ENCODE assay signal across 24 cellular contexts in genomic region chr17:63329876-63330275, GRCh38.
DNase-seq lines count a peak whose midpoint lies in the region; ATAC-seq, FAIRE-seq and TF ChIP-seq lines count a peak whose summit lies in the region.
"Had no signal": no experiment of that assay in that cellular context is flagged by ENCODE, and none has a peak within 500 bp of the region (broad histone marks: within the 10 kb centered on the region; RNA-seq: fewer than 3 reads in every experiment).

No MANE protein-coding gene starts in this region.

- no peaks in the 10 kb centered on the region for H3K9me3 ChIP-seq in HepG2 (ENCODE audit: low read length)
- H3K9me3 ChIP-seq in right lobe of liver = no peaks in the 10 kb centered on the region
- H3K9me3 ChIP-seq in SK-N-MC (ENCODE audit: low read depth, low read length) = no peaks in the 10 kb centered on the region
- H3K9me3 ChIP-seq in aorta (ENCODE audit: control insufficient read depth, low read length) = no peaks in the 10 kb centered on the region
- H3K9me3 ChIP-seq: BE2C; BLaER1 treated with 17β-estradiol and CSF1 and Interleukin-3, amounts not matched to agents 10 nM and 100 nM; HAP-1 had no signal

- no TSS peak for BruUV-seq in HepG2 (replicated peaks; lab: Mats Ljungman, UMichigan)

- TF ChIP-seq CTCF in HepG2 (CRISPR knock-in tag; IDR thresholded peaks at IDR 0.05) = no peak
- no peak for TF ChIP-seq CTCF in right lobe of liver (IDR thresholded peaks at IDR 0.05)

- H3K79me2 ChIP-seq in HepG2 (ENCODE audit: insufficient read depth, low read length) = no peaks in the 10 kb centered on the region

- no peak for FAIRE-seq in HepG2 (lab: Jason Lieb, UNC)
- FAIRE-seq: A204.1, D721Med, GM12878, GM19239 had no signal

- H2AFZ ChIP-seq in HepG2 (ENCODE audit: low read length) = no peak overlapping the region
- H2AFZ ChIP-seq: GM23338 had no signal

- CTCF ChIA-PET in HepG2 (lab: Yijun Ruan, JAX; ENCODE audit: low intra/inter-chr PET ratio, low total read pairs) = no interaction called here

- no peak for TF ChIP-seq RAD21 in HepG2 (CRISPR knock-in tag; IDR thresholded peaks at IDR 0.05)

- H3K4me3 ChIP-seq in HepG2 (replicated peaks in 1 of 3; ENCODE audit: insufficient read depth in 1 of 3, low read depth in 2 of 3, low read length in 3 of 3) = no peak overlapping the region
- no peak overlapping the region for H3K4me3 ChIP-seq in right lobe of liver
- H3K4me3 ChIP-seq in SK-N-MC = no peak overlapping the region
- H3K4me3 ChIP-seq in urinary bladder (ENCODE audit: low read depth, low read length) = no peak overlapping the region
- no peak overlapping the region for H3K4me3 ChIP-seq in aorta (ENCODE audit: low read length in 2 of 2)
- H3K4me3 ChIP-seq: BLaER1 treated with 17β-estradiol and CSF1 and Interleukin-3, amounts not matched to agents 10 nM and 100 nM; GM12878; GM23338; HAP-1 had no signal

- no peak overlapping the region for H3K9ac ChIP-seq in HepG2 (ENCODE audit: insufficient read depth, low read depth, low read length)
- no peak overlapping the region for H3K9ac ChIP-seq in SK-N-MC (ENCODE audit: insufficient read length)
- H3K9ac ChIP-seq: BLaER1 treated with 17β-estradiol and CSF1 and Interleukin-3, amounts not matched to agents 10 nM and 100 nM had no signal

- no peaks in the 10 kb centered on the region for H3K4me1 ChIP-seq in HepG2 (ENCODE audit: insufficient read depth, low read length)
- H3K4me1 ChIP-seq in right lobe of liver = no peaks in the 10 kb centered on the region
- H3K4me1 ChIP-seq in urinary bladder (ENCODE audit: insufficient read depth) = no peaks in the 10 kb centered on the region
- H3K4me1 ChIP-seq in aorta (ENCODE audit: control insufficient read depth in 1 of 2, insufficient read depth in 2 of 2, low read length in 2 of 2) = no peaks in the 10 kb centered on the region
- H3K4me1 ChIP-seq: BE2C; BLaER1 treated with 17β-estradiol and CSF1 and Interleukin-3, amounts not matched to agents 10 nM and 100 nM; HAP-1 had no signal

- in situ Hi-C loops in HepG2 (cut with HindIII; ENCODE audit: extremely low pct_ligation_motif_present, low pct_unique_long_range_greater_than_20kb) = no loop called here

- POLR2A ChIA-PET in HepG2 (lab: Yijun Ruan, JAX) = no interaction called here

- no peak overlapping the region for H3K27ac ChIP-seq in HepG2 (ENCODE audit: extremely low read length, insufficient read depth, low read length)
- no peak overlapping the region for H3K27ac ChIP-seq in right lobe of liver
- peak overlapping the region; percentile 54; the same call in 1 of the 2 replicates for H3K27ac ChIP-seq in SK-N-MC
- peak overlapping the region; percentile 23 for H3K27ac ChIP-seq in urinary bladder (ENCODE audit: low read depth)
- H3K27ac ChIP-seq in aorta (ENCODE audit: low read depth in 1 of 2, low read length in 2 of 2) = no peak overlapping the region
- H3K27ac ChIP-seq: 22Rv1; BLaER1 treated with 17β-estradiol and CSF1 and Interleukin-3, amounts not matched to agents 10 nM and 100 nM had no signal

- DNase-seq in HepG2 (ENCODE audit: low spot score) = no peak
- no peak for DNase-seq in right lobe of liver
- no peak for DNase-seq in SK-N-MC (ENCODE audit: low read depth, low spot score)
- no peak for DNase-seq in HuH-7.5 (ENCODE audit: low spot score)
- DNase-seq in aorta = no peak
- DNase-seq: ACHN; AML-193; BE2C; CD4-positive, alpha-beta T cell; CD8-positive, alpha-beta memory T cell; DMS 273 treated with DMSO at 0.1 percent for 48 hours; DMS79; EL; GDM1; HFFc6 had no signal

- TF ChIP-seq EP300 in HepG2 (IDR thresholded peaks at IDR 0.05; ENCODE audit: low read depth in 2 of 2, low read length in 2 of 2) (no peak), HepG2 (CRISPR knock-in tag; IDR thresholded peaks at IDR 0.05; ENCODE audit: borderline replicate concordance) (no peak)

- H4K20me1 ChIP-seq in HepG2 (ENCODE audit: insufficient read depth, low read length) = no peaks in the 10 kb centered on the region
- H4K20me1 ChIP-seq: BLaER1 treated with 17β-estradiol and CSF1 and Interleukin-3, amounts not matched to agents 10 nM and 100 nM had no signal

- intact Hi-C loops in HepG2 (cut with micrococcal nuclease; ENCODE audit: unreplicated experiment) = no loop called here
- intact Hi-C loops in right lobe of liver (cut with DNase I) = no loop called here
- intact Hi-C loops in aorta (cut with DNase I) = no loop called here

- ATAC-seq in HepG2 = no peak
- ATAC-seq in right lobe of liver = no peak
- ATAC-seq in aorta (ENCODE audit: low FRiP score) = no peak
- ATAC-seq: GM12878, GM23338 had no signal

- H3K4me2 ChIP-seq in HepG2 (ENCODE audit: low read depth, low read length) = no peak overlapping the region
- H3K4me2 ChIP-seq: BLaER1 treated with 17β-estradiol and CSF1 and Interleukin-3, amounts not matched to agents 10 nM and 100 nM; GM23338 had no signal

- TF ChIP-seq POLR2A in HepG2 (IDR thresholded peaks at IDR 0.05; ENCODE audit: insufficient read depth in 1 of 2, low read depth in 2 of 2, low read length in 2 of 2) (no peak), right lobe of liver (IDR thresholded peaks at IDR 0.05) (no peak)

- no peaks in the 10 kb centered on the region for H3K36me3 ChIP-seq in HepG2 (replicated peaks in 1 of 2; ENCODE audit: control insufficient read depth in 1 of 2, insufficient read depth in 2 of 2, low read length in 2 of 2)
- no peaks in the 10 kb centered on the region for H3K36me3 ChIP-seq in right lobe of liver
- H3K36me3 ChIP-seq in SK-N-MC (ENCODE audit: insufficient read depth, low read length) = no peaks in the 10 kb centered on the region
- H3K36me3 ChIP-seq in urinary bladder (ENCODE audit: insufficient read depth) = no peaks in the 10 kb centered on the region
- no peaks in the 10 kb centered on the region for H3K36me3 ChIP-seq in aorta (ENCODE audit: control insufficient read depth in 1 of 2, insufficient read depth in 2 of 2, low read length in 1 of 2)

- H3K27me3 ChIP-seq in HepG2 (ENCODE audit: control insufficient read depth in 1 of 2, insufficient read depth in 2 of 2, low read length in 2 of 2) (no peaks in the 10 kb centered on the region), right lobe of liver (no peaks in the 10 kb centered on the region), aorta (ENCODE audit: control insufficient read depth in 1 of 2, insufficient read depth in 2 of 2, low read length in 1 of 2) (no peaks in the 10 kb centered on the region)
- H3K27me3 ChIP-seq: BE2C; BLaER1 treated with 17β-estradiol and CSF1 and Interleukin-3, amounts not matched to agents 10 nM and 100 nM had no signal

TF ChIP-seq in HepG2, 621 proteins besides CTCF, POLR2A, EP300 and RAD21:
- peak; percentile 59 for TF ChIP-seq MAFF (IDR thresholded peaks at IDR 0.05; ENCODE audit: low read depth, low read length)
- TF ChIP-seq TFAP4 (IDR thresholded peaks at IDR 0.05; ENCODE audit: borderline replicate concordance, low read depth) = no peak
- no peak for TF ChIP-seq FOXO4 (CRISPR knock-in tag; conservative IDR thresholded peaks at IDR 0.05)
- TF ChIP-seq MAFK (conservative IDR thresholded peaks at IDR 0.05 in 1 of 2, IDR thresholded peaks at IDR 0.05 in 1 of 2; ENCODE audit: low read length in 2 of 2) = peak; percentile 71 to 78

Comparison
In these comparisons a context has a peak if more than half of its experiments do, and no peak if none do; other contexts are left out.
1. H3K27ac ChIP-seq: peak in SK-N-MC (single experiment) and urinary bladder (single experiment); none in HepG2 (single experiment), right lobe of liver (0 of 3) and aorta (0 of 2).